ENCODE assay signal across 15 cellular contexts in the genomic region with DNA sequence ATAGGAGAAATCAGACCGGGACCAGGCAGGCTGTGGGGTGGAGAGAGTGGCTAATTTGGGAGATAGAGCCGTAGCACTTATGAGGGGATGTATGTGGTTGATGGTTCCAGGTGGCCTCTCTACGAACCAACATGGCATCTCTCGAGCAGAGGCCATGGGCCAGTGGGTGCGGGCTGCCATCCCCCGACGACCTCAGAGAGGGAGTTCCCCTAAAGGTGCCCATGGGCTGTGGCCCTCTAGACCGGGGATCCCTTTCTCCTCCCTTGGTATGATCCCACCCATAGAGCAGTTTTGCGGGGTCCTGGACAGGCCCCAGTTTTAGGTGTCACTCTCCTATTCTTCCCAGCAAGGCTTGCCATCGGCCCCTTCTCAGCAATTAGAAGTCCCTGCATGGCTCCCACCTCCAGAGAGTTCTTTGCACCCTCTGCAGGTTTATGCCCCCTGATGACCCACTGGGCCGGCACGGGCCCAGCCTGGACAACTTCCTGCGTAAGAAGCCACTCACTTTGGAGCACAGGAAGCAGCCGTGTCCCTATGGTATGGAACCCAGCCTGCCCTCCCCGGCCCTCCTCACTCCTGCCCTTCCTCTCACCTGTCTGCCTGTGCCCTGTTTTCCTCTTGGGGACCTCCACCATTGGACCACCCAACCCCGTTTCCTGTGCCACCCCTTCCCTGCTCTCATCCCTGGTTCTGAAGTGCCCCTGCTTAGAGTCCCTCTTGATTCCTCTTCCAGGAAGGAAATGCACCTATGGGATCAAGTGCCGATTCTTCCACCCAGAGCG. TPM values are rescaled to one million over a fixed set of nuclear protein-coding genes. Genes with fewer than 3 reads are reported as not detected.
DNase-seq lines count a peak whose midpoint lies in the region; ATAC-seq, FAIRE-seq and TF ChIP-seq lines count a peak whose summit lies in the region.
"Had no signal": no experiment of that assay in that cellular context is flagged by ENCODE, and none has a peak within 500 bp of the region (broad histone marks: within the 10 kb centered on the region; RNA-seq: fewer than 3 reads in every experiment).

No MANE protein-coding gene starts in this region.

- no peak overlapping the region for H3K9ac ChIP-seq in endodermal cell (ENCODE audit: extremely low read depth, low read length, poor library complexity, severe bottlenecking)
- H3K9ac ChIP-seq in kidney (ENCODE audit: low read length in 2 of 2) = no peak overlapping the region
- H3K9ac ChIP-seq: GM23248, neural progenitor cell had no signal

- peaks cover 7% of the 10 kb centered on the region for H3K4me1 ChIP-seq in endodermal cell (ENCODE audit: control insufficient read depth, insufficient read depth, low read length)
- H3K4me1 ChIP-seq in kidney (ENCODE audit: control insufficient read depth in 1 of 2, insufficient read depth in 1 of 2, low read depth in 1 of 2, low read length in 2 of 2) = peaks cover 21 to 48% of the 10 kb centered on the region in 2 donors
- H3K4me1 ChIP-seq: neural progenitor cell had no signal

- ATAC-seq in activated T-cell treated with anti-CD3 and anti-CD28 coated beads, Interleukin-2, amount 50 U/mL, for 4 hours = no peak
- ATAC-seq in T-helper 17 cell (no peak), HG02840 (IDR thresholded peaks at IDR 0.05; ENCODE audit: low FRiP score, unreplicated experiment) (no peak)
- ATAC-seq in stimulated activated effector memory CD8-positive, alpha-beta T cell treated with anti-CD3 and anti-CD28 coated beads, Interleukin-12 subunit alpha, Interleukin-12 subunit beta, amount 100 ng/mL, for 72 hours = no peak
- ATAC-seq: left lung had no signal

- H3K36me3 Mint-ChIP-seq in activated T-cell treated with anti-CD3 and anti-CD28 coated beads, Interleukin-2, amount 50 U/mL, for 4 hours (ENCODE audit: insufficient read depth) = peaks cover 40% of the 10 kb centered on the region
- H3K36me3 Mint-ChIP-seq in T-helper 17 cell (ENCODE audit: low read depth) (peaks cover 5% of the 10 kb centered on the region), endodermal cell (ENCODE audit: low read depth) (peaks cover 22% of the 10 kb centered on the region)
- peaks cover 99% of the 10 kb centered on the region for H3K36me3 Mint-ChIP-seq in stimulated activated effector memory CD8-positive, alpha-beta T cell treated with anti-CD3 and anti-CD28 coated beads, Interleukin-12 subunit alpha, Interleukin-12 subunit beta, amount 100 ng/mL, for 72 hours
- H3K36me3 Mint-ChIP-seq: neural progenitor cell had no signal

- no peaks in the 10 kb centered on the region for H3K9me3 Mint-ChIP-seq in activated T-cell treated with anti-CD3 and anti-CD28 coated beads, Interleukin-2, amount 50 U/mL, for 4 hours
- H3K9me3 Mint-ChIP-seq in endodermal cell = no peaks in the 10 kb centered on the region
- H3K9me3 Mint-ChIP-seq in stimulated activated effector memory CD8-positive, alpha-beta T cell treated with anti-CD3 and anti-CD28 coated beads, Interleukin-12 subunit alpha, Interleukin-12 subunit beta, amount 100 ng/mL, for 72 hours = no peaks in the 10 kb centered on the region
- H3K9me3 Mint-ChIP-seq: neural progenitor cell had no signal

- intact Hi-C loops in kidney (cut with DNase I) = no loop called here

- H3K4me3 Mint-ChIP-seq in activated T-cell treated with anti-CD3 and anti-CD28 coated beads, Interleukin-2, amount 50 U/mL, for 4 hours = no peak overlapping the region
- H3K4me3 Mint-ChIP-seq in T-helper 17 cell (peak overlapping the region; percentile 97), endodermal cell (no peak overlapping the region)
- peak overlapping the region; percentile 95 for H3K4me3 Mint-ChIP-seq in stimulated activated effector memory CD8-positive, alpha-beta T cell treated with anti-CD3 and anti-CD28 coated beads, Interleukin-12 subunit alpha, Interleukin-12 subunit beta, amount 100 ng/mL, for 72 hours
- H3K4me3 Mint-ChIP-seq: neural progenitor cell had no signal

- peak; percentile 22 for DNase-seq in activated T-cell treated with anti-CD3 and anti-CD28 coated beads, Interleukin-2, amount 50 U/mL, for 1 hour
- DNase-seq in activated T-cell treated with anti-CD3 and anti-CD28 coated beads, Interleukin-2, amount 50 U/mL, for 4 hours = no peak
- no peak for DNase-seq in T-helper 17 cell
- DNase-seq in endodermal cell = no peak
- no peak for DNase-seq in stimulated activated effector memory CD8-positive, alpha-beta T cell treated with anti-CD3 and anti-CD28 coated beads, Interleukin-12 subunit alpha, Interleukin-12 subunit beta, amount 100 ng/mL, for 72 hours (ENCODE audit: low spot score in 2 of 2)
- DNase-seq in kidney = no peak
- DNase-seq in SKM-1 treated with dmso at 0.1 percent for 144 hours (lab: John Stamatoyannopoulos, UW; ENCODE audit: unreplicated experiment) = no peak
- DNase-seq: brain microvascular endothelial cell, NCI-H226 had no signal

- H3K4me3 ChIP-seq in endodermal cell (ENCODE audit: low read length) (no peak overlapping the region), kidney (ENCODE audit: low read length in 2 of 2) (no peak overlapping the region)
- H3K4me3 ChIP-seq: GM23248, left lung, neural progenitor cell had no signal

- H3K36me3 ChIP-seq in endodermal cell (ENCODE audit: control insufficient read depth, insufficient read depth, low read length) (peaks cover 25% of the 10 kb centered on the region), kidney (ENCODE audit: control insufficient read depth in 1 of 2, insufficient read depth in 2 of 2, low read length in 2 of 2) (peaks cover 27 to 49% of the 10 kb centered on the region in 2 donors)
- H3K36me3 ChIP-seq: neural progenitor cell had no signal

- TF ChIP-seq CTCF in endodermal cell (conservative IDR thresholded peaks at IDR 0.05) (no peak), kidney (IDR thresholded peaks at IDR 0.05; ENCODE audit: borderline replicate concordance, extremely low read depth, insufficient read depth) (no peak)

- no peak for FAIRE-seq in kidney (lab: Jason Lieb, UNC)
- FAIRE-seq: endometrium, GM12892 had no signal

- H3K27ac ChIP-seq in endodermal cell (ENCODE audit: low read depth, low read length) (no peak overlapping the region), kidney (ENCODE audit: low read depth in 2 of 2, low read length in 2 of 2) (peak overlapping the region in 1 of 2 donors; percentile 22)
- H3K27ac ChIP-seq: brain microvascular endothelial cell, GM23248, neural progenitor cell had no signal

- H3K27ac Mint-ChIP-seq in T-helper 17 cell (peak overlapping the region; percentile 99), endodermal cell (peak overlapping the region; percentile 17)
- H3K27ac Mint-ChIP-seq in stimulated activated effector memory CD8-positive, alpha-beta T cell treated with anti-CD3 and anti-CD28 coated beads, Interleukin-12 subunit alpha, Interleukin-12 subunit beta, amount 100 ng/mL, for 72 hours = peak overlapping the region; percentile 87
- H3K27ac Mint-ChIP-seq: neural progenitor cell had no signal

- 93 to 94% methylated on average over 11 to 18 of the region's 18 CpGs for WGBS in endodermal cell (ENCODE audit: insufficient coverage in 1 of 2, insufficient read length in 1 of 2), 2 experiments

- H3K4me1 Mint-ChIP-seq in activated T-cell treated with anti-CD3 and anti-CD28 coated beads, Interleukin-2, amount 50 U/mL, for 4 hours (ENCODE audit: low read depth) = peaks cover 49% of the 10 kb centered on the region
- H3K4me1 Mint-ChIP-seq in T-helper 17 cell = peaks cover 33% of the 10 kb centered on the region
- peaks cover 5% of the 10 kb centered on the region for H3K4me1 Mint-ChIP-seq in endodermal cell
- H3K4me1 Mint-ChIP-seq in stimulated activated effector memory CD8-positive, alpha-beta T cell treated with anti-CD3 and anti-CD28 coated beads, Interleukin-12 subunit alpha, Interleukin-12 subunit beta, amount 100 ng/mL, for 72 hours = peaks cover 62% of the 10 kb centered on the region

- H3K9me3 ChIP-seq in T-helper 17 cell (ENCODE audit: control insufficient read depth, low read length, poor library complexity, severe bottlenecking) (no peaks in the 10 kb centered on the region), endodermal cell (ENCODE audit: control insufficient read depth, low read length) (no peaks in the 10 kb centered on the region), kidney (ENCODE audit: control insufficient read depth in 1 of 2, low read length in 2 of 2) (no peaks in the 10 kb centered on the region)
- H3K9me3 ChIP-seq: left lung had no signal

- no peaks in the 10 kb centered on the region for H3K27me3 Mint-ChIP-seq in activated T-cell treated with anti-CD3 and anti-CD28 coated beads, Interleukin-2, amount 50 U/mL, for 4 hours (ENCODE audit: low read depth)
- H3K27me3 Mint-ChIP-seq in T-helper 17 cell (no peaks in the 10 kb centered on the region), endodermal cell (ENCODE audit: insufficient read depth) (no peaks in the 10 kb centered on the region)

- H3K27me3 ChIP-seq in endodermal cell (ENCODE audit: control insufficient read depth, insufficient read depth, low read length, poor library complexity, severe bottlenecking) = no peaks in the 10 kb centered on the region
- H3K27me3 ChIP-seq: brain microvascular endothelial cell, left lung, neural progenitor cell had no signal

RNA-seq across cellular contexts. Expression of a gene that starts 7.8 kb away (rescaled TPM):
- 10 to 100 TPM; 48.7 to 64.8 (median 59.8) TPM for total RNA-seq in activated T-cell treated with anti-CD3 and anti-CD28 coated beads, Interleukin-2, amount 50 U/mL, for 4 hours
- 100 to 1,000 TPM; 166 to 170 TPM for total RNA-seq in T-helper 17 cell
- 1 to 10 TPM; 5.5 to 5.8 TPM for total RNA-seq in endodermal cell
- polyA plus RNA-seq in endodermal cell (2013, experiment 1 of 2) = 3.2 TPM
- polyA plus RNA-seq in endodermal cell (2013, experiment 2 of 2) = 2.4 TPM
- 21.1 TPM for total RNA-seq in kidney
- polyA plus RNA-seq in kidney (ENCODE audit: insufficient read depth, low read depth, low replicate concordance) = 3.8 TPM

RNA-seq across cellular contexts. Expression of a gene that starts 32.4 kb away (rescaled TPM):
- total RNA-seq in activated T-cell treated with anti-CD3 and anti-CD28 coated beads, Interleukin-2, amount 50 U/mL, for 4 hours = 100 to 1,000 TPM in 1 of 3 donors, 10 to 100 TPM in 2; 87.2 to 104 (median 95.6) TPM
- total RNA-seq in T-helper 17 cell (10 to 100 TPM; 54.7 to 58.0 TPM), endodermal cell (10 to 100 TPM; 50.4 to 51.7 TPM), kidney (65.8 TPM)
- polyA plus RNA-seq in endodermal cell (2013, experiment 1 of 2) = 79.9 TPM
- polyA plus RNA-seq in endodermal cell (2013, experiment 2 of 2) = 75.2 TPM
- 45.7 TPM for polyA plus RNA-seq in kidney (ENCODE audit: insufficient read depth, low read depth, low replicate concordance)

Comparison
In these comparisons a context has a peak if more than half of its experiments do, and no peak if none do; other contexts are left out.
1. H3K4me3 Mint-ChIP-seq: peak in T-helper 17 cell (single experiment) and stimulated activated effector memory CD8-positive, alpha-beta T cell treated with anti-CD3 and anti-CD28 coated beads, Interleukin-12 subunit alpha, Interleukin-12 subunit beta, amount 100 ng/mL, for 72 hours (single experiment); none in activated T-cell treated with anti-CD3 and anti-CD28 coated beads, Interleukin-2, amount 50 U/mL, for 4 hours (single experiment) and endodermal cell (single experiment).
2. H3K27ac Mint-ChIP-seq: peak in every context shown above with its lines; median percentile 99 in T-helper 17 cell; 87 in stimulated activated effector memory CD8-positive, alpha-beta T cell treated with anti-CD3 and anti-CD28 coated beads, Interleukin-12 subunit alpha, Interleukin-12 subunit beta, amount 100 ng/mL, for 72 hours; 17 in endodermal cell.